ENCODE assay signal across 11 cellular contexts in the genomic region with DNA sequence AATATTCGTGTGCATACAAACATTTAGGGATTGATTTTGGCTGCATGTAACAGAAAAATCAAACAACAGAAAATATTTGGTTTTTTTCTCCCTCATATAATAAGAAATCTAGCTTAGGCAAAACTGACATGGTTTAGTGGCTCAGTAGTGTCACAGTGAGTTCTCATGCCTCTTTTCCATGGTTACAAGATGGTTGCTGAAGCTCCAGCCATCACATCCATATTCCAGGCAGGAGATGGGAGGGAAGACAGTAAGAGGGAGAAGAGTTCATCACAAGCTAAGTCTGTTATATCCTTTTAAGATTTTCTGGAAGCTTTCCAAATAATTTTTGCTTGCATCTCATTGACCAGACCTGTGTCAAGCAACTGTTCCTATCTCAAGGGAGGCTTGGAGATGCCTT. TPM values are rescaled to one million over a fixed set of nuclear protein-coding genes. Genes with fewer than 3 reads are reported as not detected.
"Had no signal": no experiment of that assay in that cellular context is flagged by ENCODE, and none has a peak within 500 bp of the region (broad histone marks: within the 10 kb centered on the region; RNA-seq: fewer than 3 reads in every experiment).

No MANE protein-coding gene starts in this region.

- H3K27ac ChIP-seq: HL-60, KMS-11 had no signal

- ATAC-seq: HepG2 had no signal

- H3K9ac ChIP-seq: KMS-11 had no signal

- DNase-seq: IMR-90, Karpas-422, KBM-7, KG1 had no signal

- H3K4me2 ChIP-seq: KMS-11 had no signal

- FAIRE-seq: HepG2, HTR-8/SVneo had no signal

RNA-seq across cellular contexts. Expression of a gene that starts 33.5 kb away (rescaled TPM):
- total RNA-seq: HT-29, HT1080 had no signal
- polyA plus RNA-seq: IgD-negative memory B cell had no signal
